8 cellular contexts compared by ENCODE assay signal in the genomic region with DNA sequence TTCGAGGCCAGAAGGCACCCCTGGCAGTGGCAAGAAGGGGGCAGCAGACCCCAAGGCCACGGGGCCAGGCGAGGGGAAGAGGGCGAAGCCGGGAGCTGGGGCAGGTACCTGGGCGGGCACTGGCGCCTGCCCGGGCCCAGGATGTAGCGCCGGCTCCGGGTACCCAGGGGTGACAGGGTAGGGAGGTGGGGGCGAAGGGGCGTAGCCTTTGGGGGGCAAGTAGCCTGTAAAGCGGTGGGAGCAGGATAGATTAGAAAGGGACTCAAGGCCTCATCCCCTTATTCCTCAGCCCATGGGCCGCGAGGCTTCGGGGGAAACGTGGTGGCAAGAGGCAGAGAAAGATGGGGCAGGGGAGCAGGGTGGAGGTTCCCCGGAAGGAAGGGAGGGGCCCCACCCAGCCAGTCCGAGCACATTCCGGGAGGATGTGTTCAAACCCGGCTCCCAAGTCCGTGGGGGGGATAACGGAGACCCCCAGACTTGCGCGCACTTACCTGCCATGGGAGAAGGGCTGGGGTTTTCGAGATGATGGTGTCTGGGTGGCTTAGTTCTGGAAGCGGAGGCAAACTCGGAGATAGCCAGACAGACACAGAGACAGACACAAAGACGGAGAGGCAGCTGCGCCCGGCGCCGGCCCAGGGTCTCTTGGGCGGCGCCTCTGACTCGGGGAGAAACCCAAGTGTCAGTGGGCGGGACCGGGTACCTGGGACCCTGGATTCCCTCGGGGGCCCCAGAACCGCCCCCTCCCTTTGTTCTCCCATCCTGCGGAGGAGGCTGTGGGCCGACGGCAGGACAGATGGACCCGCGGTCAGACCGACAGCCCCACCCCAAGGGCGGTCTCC. TPM values are rescaled to one million over a fixed set of nuclear protein-coding genes. Genes with fewer than 3 reads are reported as not detected.
DNase-seq lines count a peak whose midpoint lies in the region; ATAC-seq, FAIRE-seq and TF ChIP-seq lines count a peak whose summit lies in the region.

No MANE protein-coding gene starts in this region.

- H3K27ac ChIP-seq in RWPE1 (peak overlapping the region; percentile 93), keratinocyte (ENCODE audit: control insufficient read depth, insufficient read depth, low read length) (peak overlapping the region; percentile 69)

- dilution Hi-C loops in keratinocyte (cut with MboI; ENCODE audit: extremely low pct_ligation_motif_present, low sequenced_read_pairs) = no loop called here

- H3K27me3 ChIP-seq in keratinocyte (ENCODE audit: control insufficient read depth, extremely low read depth, insufficient read depth, low read length) = no peaks in the 10 kb centered on the region

- FAIRE-seq in keratinocyte (lab: Jason Lieb, UNC) = no peak

- H3K9me3 ChIP-seq in keratinocyte (ENCODE audit: control insufficient read depth, low read depth, low read length) = no peaks in the 10 kb centered on the region

- H3K4me1 ChIP-seq in keratinocyte (ENCODE audit: control insufficient read depth, extremely low read depth, insufficient read depth, low read length) = peaks cover 11% of the 10 kb centered on the region

- peak overlapping the region; percentile 66 for H2AFZ ChIP-seq in keratinocyte (ENCODE audit: control insufficient read depth, low read length)

- H3K9ac ChIP-seq in keratinocyte (ENCODE audit: control insufficient read depth, extremely low read depth, insufficient read depth, low read length) = peak overlapping the region; percentile 80

- no peaks in the 10 kb centered on the region for H3K9me1 ChIP-seq in keratinocyte (ENCODE audit: control insufficient read depth, extremely low read depth, insufficient read depth, low read length)

- DNase-seq in ACHN (peak; percentile 26), RWPE1 (ENCODE audit: low spot score) (peak; percentile 57), astrocyte of the spinal cord (ENCODE audit: low read depth, low spot score) (no peak), keratinocyte (ENCODE audit: low read depth, low spot score) (no peak), amniotic stem cell (lab: John Stamatoyannopoulos, UW) (no peak)
- DNase-seq in stimulated activated CD4-positive, alpha-beta T cell treated with anti-CD3 and anti-CD28 coated beads, Interleukin-4, amount 100 ng/mL, for 4 hours = peak; percentile 56 to 61

- TF ChIP-seq CTCF in RWPE1 (conservative IDR thresholded peaks at IDR 0.05; ENCODE audit: low read depth) = no peak
- peak; percentile 27 for TF ChIP-seq CTCF in astrocyte of the spinal cord (IDR thresholded peaks at IDR 0.05; ENCODE audit: low read depth, low read length)
- TF ChIP-seq CTCF in keratinocyte (optimal IDR thresholded peaks at IDR 0.05 in 1 of 3, IDR thresholded peaks at IDR 0.05 in 1 of 3, conservative IDR thresholded peaks at IDR 0.05 in 1 of 3; ENCODE audit: extremely low read depth in 1 of 3, insufficient read depth in 2 of 3, low read length in 3 of 3) = peak in 2 of 3 experiments; percentile 6 to 17

- CTCF ChIA-PET in RWPE1 (lab: Yijun Ruan, JAX) = interaction anchor here (0.7 to 2.3 kb wide), 3 partner anchors 32 to 43 kb away, joined by 3 to 7 read pairs (median 4); no protein-coding TSS in a partner anchor

- H3K36me3 ChIP-seq in keratinocyte (ENCODE audit: control insufficient read depth in 2 of 2, extremely low read depth in 1 of 2, insufficient read depth in 2 of 2, low read length in 2 of 2) = peaks cover 22 to 39% of the 10 kb centered on the region in 2 experiments

- peak overlapping the region; percentile 77 for H3K4me2 ChIP-seq in keratinocyte (ENCODE audit: control insufficient read depth, extremely low read depth, insufficient read depth, low read depth, low read length)

- POLR2A ChIA-PET in RWPE1 (lab: Yijun Ruan, JAX; ENCODE audit: low non-redundant PET) = interaction anchor here (0.6 to 1.3 kb wide), 4 partner anchors 10 to 42 kb away, joined by 3 to 13 read pairs (median 4); partner anchors contain the start of genes TMEM256 and TMEM95

- in situ Hi-C loops in ACHN (cut with HindIII; ENCODE audit: low pct_ligation_motif_present, low pct_unique_long_range_greater_than_20kb, low sequenced_read_pairs) = no loop called here
- in situ Hi-C loops in astrocyte of the spinal cord (cut with HindIII; ENCODE audit: low sequenced_read_pairs) = no loop called here

- H3K4me3 ChIP-seq in astrocyte of the spinal cord (ENCODE audit: low read depth, low read length) (peak overlapping the region; percentile 90), keratinocyte (ENCODE audit: control insufficient read depth in 2 of 3, extremely low read depth in 1 of 3, insufficient read depth in 2 of 3, low read depth in 1 of 3, low read length in 3 of 3) (peak overlapping the region; percentile 83 to 90 (median 89))

- peak; percentile 26 for ATAC-seq in GM18861 (IDR thresholded peaks at IDR 0.05; ENCODE audit: unreplicated experiment)
- ATAC-seq in HG03108 (IDR thresholded peaks at IDR 0.05; ENCODE audit: unreplicated experiment) = peak; percentile 40

- no peaks in the 10 kb centered on the region for H4K20me1 ChIP-seq in keratinocyte (ENCODE audit: control insufficient read depth, extremely low read depth, insufficient read depth, low read length)

- H3K79me2 ChIP-seq in keratinocyte (ENCODE audit: control insufficient read depth, insufficient read depth, low read length) = peaks cover 27% of the 10 kb centered on the region

RNA-seq across cellular contexts. Expression of gene PLSCR3, which starts 0.5 kb away (rescaled TPM):
- polyA plus RNA-seq in keratinocyte = 30.5 to 82.8 TPM (median 36.9 TPM) in 3 replicates
- 10.9 TPM for polyA plus RNA-seq in keratinocyte (2011; ENCODE audit: low read depth)
- polyA plus RNA-seq in keratinocyte (2011; cell fraction: cytosol; rRNA removed) = 52.5 and 109 TPM in 2 replicates
- polyA plus RNA-seq in keratinocyte (2011; cell fraction: nucleus; rRNA removed) = 88.7 and 118 TPM in 2 replicates
- 60.9 and 109 TPM in 2 replicates for polyA plus RNA-seq in keratinocyte (2012; ENCODE audit: low replicate concordance)
- 24.2 to 132 TPM (median 36.1 TPM) in 3 replicates for polyA minus RNA-seq in keratinocyte
- polyA minus RNA-seq in keratinocyte (2011; cell fraction: cytosol; rRNA and poly(A)+ RNA removed) = 91.9 TPM
- 23.5 and 32.5 TPM in 2 replicates for polyA minus RNA-seq in keratinocyte (2011; cell fraction: nucleus; rRNA and poly(A)+ RNA removed)

RNA-seq across cellular contexts. Expression of gene TMEM256, which starts 10.1 kb away (rescaled TPM):
- 68.1 to 131 TPM (median 90.1 TPM) in 3 replicates for polyA plus RNA-seq in keratinocyte
- polyA plus RNA-seq in keratinocyte (2011; ENCODE audit: low read depth) = 2.4 TPM
- polyA plus RNA-seq in keratinocyte (2011; cell fraction: cytosol; rRNA removed) = 92.9 and 134 TPM in 2 replicates
- polyA plus RNA-seq in keratinocyte (2011; cell fraction: nucleus; rRNA removed) = 25.6 and 45.5 TPM in 2 replicates
- 75.1 and 103 TPM in 2 replicates for polyA plus RNA-seq in keratinocyte (2012; ENCODE audit: low replicate concordance)
- 17.3 to 36.1 TPM (median 34.8 TPM) in 3 replicates for polyA minus RNA-seq in keratinocyte
- 19.8 TPM for polyA minus RNA-seq in keratinocyte (2011; cell fraction: cytosol; rRNA and poly(A)+ RNA removed)
- 7.9 and 8.1 TPM in 2 replicates for polyA minus RNA-seq in keratinocyte (2011; cell fraction: nucleus; rRNA and poly(A)+ RNA removed)

RNA-seq across cellular contexts. Expression of gene TNK1, which starts 12.9 kb away (rescaled TPM):
- 10.6 to 15.8 TPM (median 12.1 TPM) in 3 replicates for polyA plus RNA-seq in keratinocyte
- 3.7 TPM for polyA plus RNA-seq in keratinocyte (2011; ENCODE audit: low read depth)
- polyA plus RNA-seq in keratinocyte (2011; cell fraction: cytosol; rRNA removed) = 5.8 and 7.2 TPM in 2 replicates
- 24.5 and 27.5 TPM in 2 replicates for polyA plus RNA-seq in keratinocyte (2011; cell fraction: nucleus; rRNA removed)
- polyA plus RNA-seq in keratinocyte (2012; ENCODE audit: low replicate concordance) = 10.5 and 13.8 TPM in 2 replicates
- 13.9 to 21.5 TPM (median 20.4 TPM) in 3 replicates for polyA minus RNA-seq in keratinocyte
- polyA minus RNA-seq in keratinocyte (2011; cell fraction: cytosol; rRNA and poly(A)+ RNA removed) = 12.9 TPM
- 19.9 and 21.6 TPM in 2 replicates for polyA minus RNA-seq in keratinocyte (2011; cell fraction: nucleus; rRNA and poly(A)+ RNA removed)

RNA-seq across cellular contexts. Expression of gene NLGN2, which starts 13.8 kb away (rescaled TPM):
- 2.5 to 4.9 TPM (median 4.8 TPM) in 3 replicates for polyA plus RNA-seq in keratinocyte
- 1.8 TPM for polyA plus RNA-seq in keratinocyte (2011; ENCODE audit: low read depth)
- polyA plus RNA-seq in keratinocyte (2011; cell fraction: cytosol; rRNA removed) = 1.4 and 3.1 TPM in 2 replicates
- 21.2 and 36.3 TPM in 2 replicates for polyA plus RNA-seq in keratinocyte (2011; cell fraction: nucleus; rRNA removed)
- polyA plus RNA-seq in keratinocyte (2012; ENCODE audit: low replicate concordance) = 7.2 and 11.1 TPM in 2 replicates
- polyA minus RNA-seq in keratinocyte = 2.7 to 14.2 TPM (median 5.1 TPM) in 3 replicates
- polyA minus RNA-seq in keratinocyte (2011; cell fraction: cytosol; rRNA and poly(A)+ RNA removed) = 3.5 TPM
- 7.0 and 12.2 TPM in 2 replicates for polyA minus RNA-seq in keratinocyte (2011; cell fraction: nucleus; rRNA and poly(A)+ RNA removed)

RNA-seq across cellular contexts. Expression of gene SPEM1, which starts 26.3 kb away (rescaled TPM):
- polyA plus RNA-seq in keratinocyte = not detected in 3 replicates
- polyA plus RNA-seq in keratinocyte (2011; ENCODE audit: low read depth) = not detected
- polyA plus RNA-seq in keratinocyte (2011; cell fraction: cytosol; rRNA removed) = not detected in 2 replicates
- not detected in 2 replicates for polyA plus RNA-seq in keratinocyte (2011; cell fraction: nucleus; rRNA removed)
- polyA plus RNA-seq in keratinocyte (2012; ENCODE audit: low replicate concordance) = not detected in 2 replicates
- polyA minus RNA-seq in keratinocyte = not detected in 3 replicates
- not detected for polyA minus RNA-seq in keratinocyte (2011; cell fraction: cytosol; rRNA and poly(A)+ RNA removed)
- not detected in 2 replicates for polyA minus RNA-seq in keratinocyte (2011; cell fraction: nucleus; rRNA and poly(A)+ RNA removed)

Comparison
In these comparisons a context has a peak if more than half of its experiments do, and no peak if none do; other contexts are left out.
1. DNase-seq: peak in ACHN (single experiment), RWPE1 (single experiment) and stimulated activated CD4-positive, alpha-beta T cell treated with anti-CD3 and anti-CD28 coated beads, Interleukin-4, amount 100 ng/mL, for 4 hours (2 of 2); none in astrocyte of the spinal cord (single experiment), keratinocyte (single experiment) and amniotic stem cell (single experiment).